25 cellular contexts compared by ENCODE assay signal in the genomic region with DNA sequence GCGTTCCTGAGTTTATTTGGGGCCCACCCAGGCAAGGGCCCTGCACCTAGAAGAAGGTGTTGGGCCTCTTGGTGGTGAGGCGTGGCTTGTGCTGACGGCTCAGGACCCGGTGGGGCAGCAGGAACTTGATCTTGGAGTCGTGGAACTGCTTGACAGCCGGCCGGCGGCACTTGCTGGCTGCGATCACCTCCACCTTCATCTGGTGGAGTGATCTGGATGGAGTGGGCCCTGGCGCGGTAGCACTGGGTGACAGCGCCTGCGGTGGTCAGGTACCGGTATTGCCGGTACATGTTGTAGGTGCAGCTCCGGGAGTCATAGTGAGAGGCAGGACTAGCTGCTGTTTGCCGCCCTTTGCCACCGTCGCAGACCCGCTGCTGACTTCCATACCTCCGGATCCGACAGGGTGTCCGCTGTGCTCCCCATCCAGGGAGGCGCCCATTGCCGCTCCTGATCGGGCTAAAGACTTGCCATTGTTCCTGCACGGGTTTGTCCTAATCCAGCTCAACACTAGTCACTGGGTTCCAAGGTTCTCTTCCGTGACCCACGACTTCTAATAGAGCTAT.
"Had no signal": no experiment of that assay in that cellular context is flagged by ENCODE, and none has a peak within 500 bp of the region (broad histone marks: within the 10 kb centered on the region; RNA-seq: fewer than 3 reads in every experiment).

No MANE protein-coding gene starts in this region.

- FAIRE-seq: endothelial cell of umbilical vein had no signal

- H3K27me3 ChIP-seq: foreskin keratinocyte, neutrophil, right lobe of liver, spleen, transverse colon, uterus had no signal

- H3K4me3 Mint-ChIP-seq: effector memory CD8-positive, alpha-beta T cell; nephron; stimulated activated naive B cell treated with anti-CD40 and anti-IgM and Interleukin-4, amounts not matched to agents 10 μg/mL and 1 μg/mL and 100 μg/mL, for 72 hours; stimulated activated naive CD8-positive, alpha-beta T cell treated with anti-CD3 and anti-CD28 coated beads, Interleukin-15, amount 100 ng/mL, for 72 hours had no signal

- H3K9me3 ChIP-seq: neutrophil, psoas muscle, right lobe of liver, spleen, thoracic aorta, transverse colon, uterus had no signal

- H3K4me3 ChIP-seq: lung, psoas muscle, right lobe of liver, spleen, thoracic aorta, transverse colon, uterus had no signal

- H3K36me3 ChIP-seq: neutrophil, right lobe of liver, thoracic aorta, transverse colon, uterus had no signal

- H3K27me3 Mint-ChIP-seq: effector memory CD8-positive, alpha-beta T cell; naive B cell; stimulated activated naive B cell treated with anti-CD40 and anti-IgM and Interleukin-4, amounts not matched to agents 10 μg/mL and 1 μg/mL and 100 μg/mL, for 72 hours; stimulated activated naive CD8-positive, alpha-beta T cell treated with anti-CD3 and anti-CD28 coated beads, Interleukin-15, amount 100 ng/mL, for 72 hours had no signal

- ATAC-seq: effector memory CD8-positive, alpha-beta T cell; foreskin keratinocyte; left colon; left ventricle myocardium superior; psoas muscle; right lobe of liver; stimulated activated naive B cell treated with anti-CD40 and anti-IgM and Interleukin-4, amounts not matched to agents 10 μg/mL and 1 μg/mL and 100 μg/mL, for 72 hours; stimulated activated naive CD8-positive, alpha-beta T cell treated with anti-CD3 and anti-CD28 coated beads, Interleukin-15, amount 100 ng/mL, for 72 hours had no signal

- H3K36me3 Mint-ChIP-seq: naive B cell had no signal

- DNase-seq: cortex of kidney; effector memory CD8-positive, alpha-beta T cell; erythroblast; foreskin keratinocyte; left colon; left ventricle myocardium superior; mesenchymal stem cell; midbrain; naive B cell; psoas muscle; retina; right lobe of liver; spleen; stimulated activated CD4-positive, alpha-beta T cell treated with anti-CD3 and anti-CD28 coated beads, Interleukin-15, amount 100 ng/mL, for 24 hours; stimulated activated CD4-positive, alpha-beta T cell treated with anti-CD3 and anti-CD28 coated beads, Interleukin-1b, Interleukin-23, amount 100 ng/mL, for 48 hours; stimulated activated CD4-positive, alpha-beta T cell treated with anti-CD3 and anti-CD28 coated beads, Interleukin-4, amount 100 ng/mL, for 24 hours; stimulated activated naive B cell treated with anti-CD40 and anti-IgM and Interleukin-4, amounts not matched to agents 10 μg/mL and 1 μg/mL and 100 μg/mL, for 72 hours; stimulated activated naive CD8-positive, alpha-beta T cell treated with anti-CD3 and anti-CD28 coated beads, Interleukin-15, amount 100 ng/mL, for 72 hours; transverse colon; uterus had no signal

- H3K27ac Mint-ChIP-seq: effector memory CD8-positive, alpha-beta T cell; naive B cell; nephron; stimulated activated naive B cell treated with anti-CD40 and anti-IgM and Interleukin-4, amounts not matched to agents 10 μg/mL and 1 μg/mL and 100 μg/mL, for 72 hours; stimulated activated naive CD8-positive, alpha-beta T cell treated with anti-CD3 and anti-CD28 coated beads, Interleukin-15, amount 100 ng/mL, for 72 hours had no signal

- H3K27ac ChIP-seq: foreskin keratinocyte, neutrophil, psoas muscle, right lobe of liver, spleen, thoracic aorta, transverse colon, uterus had no signal

- H3K4me1 Mint-ChIP-seq: naive B cell; nephron; stimulated activated naive B cell treated with anti-CD40 and anti-IgM and Interleukin-4, amounts not matched to agents 10 μg/mL and 1 μg/mL and 100 μg/mL, for 72 hours had no signal

- H3K4me1 ChIP-seq: foreskin keratinocyte, psoas muscle, right lobe of liver, transverse colon, uterus had no signal
